Comparison of ENCODE assay signal across 8 cellular contexts in genomic region chr10:43078986-43079273, GRCh38. TPM values are rescaled to one million over a fixed set of nuclear protein-coding genes. Genes with fewer than 3 reads are reported as not detected.
DNase-seq lines count a peak whose midpoint lies in the region; ATAC-seq, FAIRE-seq and TF ChIP-seq lines count a peak whose summit lies in the region.

No MANE protein-coding gene starts in this region.

- TF ChIP-seq POLR2A in GM12891 (IDR thresholded peaks at IDR 0.05; ENCODE audit: low read depth, low read length) = no peak

- H3K4me1 Mint-ChIP-seq in stimulated activated naive CD8-positive, alpha-beta T cell treated with anti-CD3 and anti-CD28 coated beads, Interleukin-15, amount 100 ng/mL, for 72 hours = peaks cover 21% of the 10 kb centered on the region

- H3K4me3 Mint-ChIP-seq in stimulated activated naive CD8-positive, alpha-beta T cell treated with anti-CD3 and anti-CD28 coated beads, Interleukin-15, amount 100 ng/mL, for 72 hours = no peak overlapping the region

- peaks cover 39% of the 10 kb centered on the region for H3K27me3 ChIP-seq in foreskin keratinocyte

- peaks cover 74% of the 10 kb centered on the region for H3K27me3 Mint-ChIP-seq in stimulated activated naive CD8-positive, alpha-beta T cell treated with anti-CD3 and anti-CD28 coated beads, Interleukin-15, amount 100 ng/mL, for 72 hours

- ATAC-seq in foreskin keratinocyte (peak; percentile 28), GM18498 (IDR thresholded peaks at IDR 0.05; ENCODE audit: unreplicated experiment) (no peak)
- peak; percentile 33 for ATAC-seq in stimulated activated naive CD8-positive, alpha-beta T cell treated with anti-CD3 and anti-CD28 coated beads, Interleukin-15, amount 100 ng/mL, for 72 hours

- H3K9me3 Mint-ChIP-seq in stimulated activated naive CD8-positive, alpha-beta T cell treated with anti-CD3 and anti-CD28 coated beads, Interleukin-15, amount 100 ng/mL, for 72 hours = no peaks in the 10 kb centered on the region

- no peak for FAIRE-seq in GM12891 (lab: Jason Lieb, UNC)

- no peak overlapping the region for H3K27ac Mint-ChIP-seq in stimulated activated naive CD8-positive, alpha-beta T cell treated with anti-CD3 and anti-CD28 coated beads, Interleukin-15, amount 100 ng/mL, for 72 hours

- TF ChIP-seq CTCF in foreskin keratinocyte (conservative IDR thresholded peaks at IDR 0.05) = peak; percentile 77

- no peaks in the 10 kb centered on the region for H3K4me1 ChIP-seq in foreskin keratinocyte

- DNase-seq in AG08396 (ENCODE audit: low spot score) = peak; percentile 66
- DNase-seq in GM12891 (ENCODE audit: insufficient read length, low spot score) = peak; percentile 64
- DNase-seq in SK-N-DZ (ENCODE audit: low spot score) = peak; percentile 64
- DNase-seq in foreskin keratinocyte = peak in 1 of 2 donors; percentile 11
- DNase-seq in stimulated activated naive CD8-positive, alpha-beta T cell treated with anti-CD3 and anti-CD28 coated beads, Interleukin-15, amount 100 ng/mL, for 72 hours = peak; percentile 24 to 38
- no peak for DNase-seq in mesenteric fat pad (ENCODE audit: low spot score)
- no peak for DNase-seq in DMS79 (lab: John Stamatoyannopoulos, UW)

- no peak overlapping the region for H3K27ac ChIP-seq in foreskin keratinocyte

TF ChIP-seq in GM12891, 5 proteins besides CTCF, POLR2A, EP300 and RAD21:
- TF ChIP-seq POLR2AphosphoS5 (IDR thresholded peaks at IDR 0.05; ENCODE audit: low read depth, low read length) (no peak), PAX5 (IDR thresholded peaks at IDR 0.05; ENCODE audit: insufficient read depth, low read length, severe bottlenecking) (no peak)

RNA-seq across cellular contexts. Expression of gene RET, which starts 2.1 kb away (rescaled TPM):
- 0.03 TPM for polyA plus RNA-seq in GM12891 (2012; ENCODE audit: low read depth, missing spikeins)
- 11.9 and 13.3 TPM in 2 replicates for polyA plus RNA-seq in SK-N-DZ (2014; cell fraction: cytosol; rRNA removed)
- 21.6 and 29.1 TPM in 2 replicates for polyA plus RNA-seq in SK-N-DZ (2014; cell fraction: nucleus; rRNA removed)
- total RNA-seq in foreskin keratinocyte (1.2 and 1.3 TPM in 2 replicates), mesenteric fat pad (0.64 TPM)
- polyA plus RNA-seq in foreskin keratinocyte = 0.82 and 0.87 TPM in 2 replicates

RNA-seq across cellular contexts. Expression of gene CSGALNACT2, which starts 59.3 kb away (rescaled TPM):
- polyA plus RNA-seq in GM12891 (2012; ENCODE audit: low read depth, missing spikeins) = 4.2 TPM
- 4.1 and 5.3 TPM in 2 replicates for polyA plus RNA-seq in SK-N-DZ (2014; cell fraction: cytosol; rRNA removed)
- polyA plus RNA-seq in SK-N-DZ (2014; cell fraction: nucleus; rRNA removed) = 8.5 and 20.6 TPM in 2 replicates
- total RNA-seq in foreskin keratinocyte (12.5 and 13.1 TPM in 2 replicates), mesenteric fat pad (31.0 TPM)
- polyA plus RNA-seq in foreskin keratinocyte = 5.4 TPM in 2 replicates

Comparison
In these comparisons a context has a peak if more than half of its experiments do, and no peak if none do; other contexts are left out.
1. DNase-seq: peak in AG08396 (single experiment), GM12891 (single experiment), SK-N-DZ (single experiment) and stimulated activated naive CD8-positive, alpha-beta T cell treated with anti-CD3 and anti-CD28 coated beads, Interleukin-15, amount 100 ng/mL, for 72 hours (2 of 2); none in mesenteric fat pad (single experiment) and DMS79 (single experiment).